ENCODE assay signal across 2 cellular contexts in genomic region chr17:53640808-53641207, GRCh38.
A peak's percentile ranks its signal among the peaks of the same experiment; 100 is the strongest.
TF ChIP-seq lines count a peak whose summit lies in the region.

No MANE protein-coding gene starts in this region.

TF ChIP-seq in A549, 52 proteins besides CTCF, POLR2A, EP300 and RAD21:
- TF ChIP-seq REST (IDR thresholded peaks at IDR 0.05): peak; percentile 49; the same call in 1 of the 2 replicates
- TF ChIP-seq FOSL2 (IDR thresholded peaks at IDR 0.05): no peak
- TF ChIP-seq FOSL2 (CRISPR knock-in tag; IDR thresholded peaks at IDR 0.05): no peak

TF ChIP-seq in GM23338, 12 proteins besides CTCF, POLR2A, EP300 and RAD21:
- no peak for TF ChIP-seq REST (IDR thresholded peaks at IDR 0.05; ENCODE audit: unreplicated experiment)
- TF ChIP-seq EZH2 (IDR thresholded peaks at IDR 0.05; ENCODE audit: low read depth, unreplicated experiment): no peak
- no peak for TF ChIP-seq NANOG (IDR thresholded peaks at IDR 0.05; ENCODE audit: borderline replicate concordance)
- TF ChIP-seq CREB1 (CRISPR knock-in tag; IDR thresholded peaks at IDR 0.05; ENCODE audit: low read depth): no peak
- no peak for TF ChIP-seq ZNF462 (CRISPR knock-in tag; IDR thresholded peaks at IDR 0.05)
- TF ChIP-seq EZH2phosphoT487 (IDR thresholded peaks at IDR 0.05; ENCODE audit: unreplicated experiment): no peak
- no peak for TF ChIP-seq JUNB (IDR thresholded peaks at IDR 0.05; ENCODE audit: unreplicated experiment)
- no peak for TF ChIP-seq ZNF331 (CRISPR knock-in tag; IDR thresholded peaks at IDR 0.05; ENCODE audit: low read depth)
- no peak for TF ChIP-seq STAT1 (IDR thresholded peaks at IDR 0.05; ENCODE audit: unreplicated experiment)
- no peak for TF ChIP-seq ZNF114 (CRISPR knock-in tag; IDR thresholded peaks at IDR 0.05)
- no peak for TF ChIP-seq ETS1 (IDR thresholded peaks at IDR 0.05)
- no peak for TF ChIP-seq POLR2AphosphoS5 (IDR thresholded peaks at IDR 0.05; ENCODE audit: low read depth)
